Comparison of ENCODE assay signal across 7 cellular contexts in the genomic region with DNA sequence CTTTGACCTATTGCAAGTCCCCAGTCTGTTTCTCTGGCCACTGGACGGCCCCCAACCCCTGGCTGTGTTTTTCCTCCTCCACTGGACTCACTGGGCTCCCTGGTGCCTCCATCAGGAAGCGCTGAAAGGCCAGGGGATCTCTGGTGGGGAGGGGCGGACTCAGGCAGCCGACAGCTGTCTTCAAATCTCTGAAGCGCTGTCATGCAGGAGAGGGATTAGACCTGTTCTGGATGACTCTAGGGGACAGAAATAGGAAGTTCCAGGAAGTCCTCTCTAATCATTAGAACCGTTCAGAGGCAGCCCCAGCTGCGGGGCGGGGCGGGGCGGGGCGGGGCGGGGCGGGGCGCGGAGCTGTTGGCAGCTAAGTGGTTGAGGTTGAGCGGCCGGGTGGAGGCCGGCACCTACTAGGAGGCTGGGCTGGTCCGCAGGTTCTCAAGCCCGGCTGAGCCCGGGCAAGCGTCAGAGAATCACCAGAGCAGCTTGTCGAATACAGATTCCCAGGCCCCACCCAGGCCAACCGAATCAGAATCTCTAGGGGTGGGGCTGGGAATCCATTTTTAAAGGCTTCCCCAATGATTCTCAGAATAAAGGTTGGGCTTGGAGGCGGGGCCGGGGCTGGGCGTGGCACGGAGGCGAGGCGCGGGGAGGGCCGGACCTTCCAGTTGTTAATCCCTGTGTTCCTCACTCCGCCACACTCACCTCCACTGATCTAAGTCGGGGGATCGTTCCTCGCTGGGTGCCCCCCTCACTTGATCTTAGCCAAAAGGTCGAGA. TPM values are rescaled to one million over a fixed set of nuclear protein-coding genes. Genes with fewer than 3 reads are reported as not detected.
A peak's percentile ranks its signal among the peaks of the same experiment; 100 is the strongest.
DNase-seq lines count a peak whose midpoint lies in the region; ATAC-seq and TF ChIP-seq lines count a peak whose summit lies in the region.

No MANE protein-coding gene starts in this region.

- H3K36me3 ChIP-seq in duodenal mucosa (ENCODE audit: control insufficient read depth in 1 of 2, insufficient read depth in 2 of 2, low read length in 2 of 2) (peaks cover 19 to 22% of the 10 kb centered on the region in 2 donors), lung (ENCODE audit: control insufficient read depth in 2 of 2, insufficient read depth in 2 of 2, low read length in 2 of 2) (peaks cover 0 to 19% of the 10 kb centered on the region in 2 donors)

- H3K4me3 ChIP-seq in duodenal mucosa (ENCODE audit: low read depth in 1 of 2, low read length in 2 of 2): peak overlapping the region; percentile 62 to 70
- no peak overlapping the region for H3K4me3 ChIP-seq in lung

- H3K4me1 ChIP-seq in duodenal mucosa (ENCODE audit: control insufficient read depth in 1 of 2, insufficient read depth in 2 of 2, low read length in 2 of 2) (peaks cover 24 to 30% of the 10 kb centered on the region in 2 donors), lung (ENCODE audit: control insufficient read depth in 2 of 2, insufficient read depth in 2 of 2, low read length in 2 of 2) (peaks cover 0 to 7% of the 10 kb centered on the region in 2 donors)

- H3K27ac ChIP-seq in duodenal mucosa (ENCODE audit: low read depth, low read length): peak overlapping the region; percentile 60
- peak overlapping the region in 1 of 2 donors; percentile 89 for H3K27ac ChIP-seq in lung (ENCODE audit: low read depth in 1 of 2, low read length in 1 of 2)

- H3K27me3 ChIP-seq in duodenal mucosa (ENCODE audit: control insufficient read depth in 1 of 2, insufficient read depth in 2 of 2, low read length in 2 of 2): no peaks in the 10 kb centered on the region
- no peaks in the 10 kb centered on the region for H3K27me3 ChIP-seq in lung (ENCODE audit: control insufficient read depth, insufficient read depth)

- H3K9ac ChIP-seq in duodenal mucosa (ENCODE audit: low read depth in 1 of 2, low read length in 2 of 2): peak overlapping the region; percentile 49 to 62

- no peak for TF ChIP-seq CTCF in lung (IDR thresholded peaks at IDR 0.05; ENCODE audit: control extremely low read depth, extremely low read depth)

- DNase-seq in NCI-H2171 treated with DMSO at 0.1 percent for 48 hours (lab: John Stamatoyannopoulos, UW): peak; percentile 75
- DNase-seq in activated CD4-positive, alpha-beta T cell treated with anti-CD3 and anti-CD28 coated beads for 1 hour: peak; percentile 19
- DNase-seq in lung (ENCODE audit: low spot score): peak; percentile 89
- peak; percentile 39 for DNase-seq in stimulated activated CD8-positive, alpha-beta memory T cell treated with anti-CD3 and anti-CD28 coated beads, Interleukin-15, amount 100 ng/mL, for 24 hours (ENCODE audit: low read depth)

- WGBS in lung, 2 donors: 3 to 9% methylated on average over 35 to 37 of the region's 37 CpGs

- no peaks in the 10 kb centered on the region for H3K9me3 ChIP-seq in duodenal mucosa (ENCODE audit: control insufficient read depth in 1 of 2, low read length in 2 of 2)
- no peaks in the 10 kb centered on the region for H3K9me3 ChIP-seq in lung (ENCODE audit: control insufficient read depth in 2 of 2, insufficient read depth in 1 of 2, low read length in 1 of 2)

- peak; percentile 42 for ATAC-seq in GM18517 (IDR thresholded peaks at IDR 0.05; ENCODE audit: unreplicated experiment)
- ATAC-seq in HG02973 (IDR thresholded peaks at IDR 0.05; ENCODE audit: unreplicated experiment): peak; percentile 49
- peak; percentile 78 for ATAC-seq in lung (ENCODE audit: insufficient read depth, low FRiP score)

RNA-seq across cellular contexts. Expression of gene PHLDA3, which starts 11.4 kb away (rescaled TPM):
- 10 to 100 TPM; 12.8 to 73.2 TPM for total RNA-seq in lung
- 10 to 100 TPM; 25.9 to 51.8 TPM for polyA plus RNA-seq in lung

RNA-seq across cellular contexts. Expression of gene CSRP1, which starts 26.5 kb away (rescaled TPM):
- total RNA-seq in lung: 100 to 1,000 TPM; 223 to 278 TPM
- polyA plus RNA-seq in lung: 100 to 1,000 TPM; 143 to 230 TPM

RNA-seq across cellular contexts. Expression of gene NAV1, which starts 58.5 kb away (rescaled TPM):
- 10 to 100 TPM; 28.8 to 38.6 TPM for total RNA-seq in lung
- polyA plus RNA-seq in lung: 1 to 10 TPM; 6.5 to 7.1 TPM

RNA-seq across cellular contexts. Expression of gene TNNI1, which starts 58.9 kb away (rescaled TPM):
- under 1 TPM; 0.06 to 0.88 TPM for total RNA-seq in lung
- polyA plus RNA-seq in lung: under 1 TPM; 0.11 to 0.63 TPM

Comparison
In these comparisons a context has a peak if more than half of its experiments do, and no peak if none do; other contexts are left out.
1. DNase-seq: peak in every context shown above with its lines; median percentile 89 in lung; 75 in NCI-H2171 treated with DMSO at 0.1 percent for 48 hours; 39 in stimulated activated CD8-positive, alpha-beta memory T cell treated with anti-CD3 and anti-CD28 coated beads, Interleukin-15, amount 100 ng/mL, for 24 hours; 19 in activated CD4-positive, alpha-beta T cell treated with anti-CD3 and anti-CD28 coated beads for 1 hour.